Comparison of ENCODE assay signal across 8 cellular contexts in the genomic region with DNA sequence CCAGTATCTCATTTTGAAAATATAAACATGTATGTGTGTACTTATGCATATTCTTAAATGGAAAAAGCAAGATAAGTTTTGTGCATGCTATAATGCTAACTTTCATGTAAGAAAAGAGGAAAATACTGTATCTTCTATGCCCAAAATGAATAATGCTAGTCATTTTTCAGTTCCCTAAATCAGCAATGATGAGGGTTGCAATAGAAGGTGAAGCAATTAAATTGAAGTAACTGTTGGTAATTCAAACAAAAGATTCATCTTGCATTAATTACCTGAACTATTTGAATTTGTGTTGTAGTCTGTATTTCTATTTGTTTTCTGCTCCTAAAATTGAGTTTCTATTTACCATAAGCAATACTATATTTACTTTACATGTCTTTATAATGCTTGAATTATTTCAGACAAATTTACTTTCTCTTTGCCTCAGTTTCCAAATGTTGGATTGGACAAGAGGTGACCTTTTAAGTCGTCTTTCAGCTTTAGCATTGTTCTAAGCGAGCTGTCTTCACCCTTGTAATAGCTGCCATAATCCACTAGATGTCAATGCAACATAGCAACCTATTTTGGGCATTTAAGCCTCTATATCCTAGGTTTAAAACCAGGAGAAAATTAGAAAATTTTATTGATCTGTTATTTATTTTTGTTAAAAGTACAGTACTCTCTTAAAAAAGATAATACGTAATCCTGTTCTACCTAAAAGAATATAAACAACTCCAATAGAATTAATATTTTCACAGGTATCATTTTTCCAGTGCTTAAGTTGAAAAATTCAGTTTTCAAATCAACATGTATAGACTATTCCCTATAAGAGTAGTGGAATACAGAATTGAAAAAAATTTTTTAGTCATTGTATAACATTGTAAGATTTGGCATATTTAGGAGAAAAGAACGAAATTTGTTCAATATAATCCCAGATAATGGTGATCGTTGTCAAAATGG. TPM values are rescaled to one million over a fixed set of nuclear protein-coding genes. Genes with fewer than 3 reads are reported as not detected.
DNase-seq lines count a peak whose midpoint lies in the region; ATAC-seq, FAIRE-seq and TF ChIP-seq lines count a peak whose summit lies in the region.

No MANE protein-coding gene starts in this region.

- peak; percentile 82 for FAIRE-seq in RCC 7860 (lab: Jason Lieb, UNC)

- no peak for ATAC-seq in HG03342 (IDR thresholded peaks at IDR 0.05; ENCODE audit: unreplicated experiment)

- peak; percentile 64 for DNase-seq in activated CD4-positive, alpha-beta T cell treated with anti-CD3 and anti-CD28 coated beads, Interleukin-2, amount 10 ng/mL, durations not matched to agents 24 days and 14 days
- DNase-seq in activated CD4-positive, alpha-beta T cell treated with anti-CD3 and anti-CD28 coated beads, Interleukin-2, amount 50 U/mL, for 48 hours, result no peak
- DNase-seq in HS-27A (ENCODE audit: low read depth) (peak; percentile 30), RCC 7860 (ENCODE audit: low spot score) (peak; percentile 49), endothelial cell (ENCODE audit: low spot score) (no peak), myocyte (ENCODE audit: low read depth) (peak; percentile 68)
- no peak for DNase-seq in activated CD8-positive, alpha-beta memory T cell treated with anti-CD3 and anti-CD28 coated beads, Interleukin-2, amount 50 U/mL, for 48 hours

- intact Hi-C loops in activated CD4-positive, alpha-beta T cell treated with anti-CD3 and anti-CD28 coated beads, Interleukin-2, amount 10 ng/mL, durations not matched to agents 24 days and 14 days (cut with micrococcal nuclease), result loop anchor here (1.0 to 5.0 kb wide), 4 partner anchors 43 to 731 kb away; no protein-coding TSS in a partner anchor

- no peaks in the 10 kb centered on the region for H3K36me3 Mint-ChIP-seq in activated CD4-positive, alpha-beta T cell treated with anti-CD3 and anti-CD28 coated beads, Interleukin-2, amount 10 ng/mL, durations not matched to agents 24 days and 14 days (ENCODE audit: low read depth)
- H3K36me3 Mint-ChIP-seq in endothelial cell (ENCODE audit: low read depth, unreplicated experiment), result no peaks in the 10 kb centered on the region

- peak; percentile 72 for TF ChIP-seq CTCF in endothelial cell (IDR thresholded peaks at IDR 0.05; ENCODE audit: unreplicated experiment)

- H3K9me3 Mint-ChIP-seq in activated CD4-positive, alpha-beta T cell treated with anti-CD3 and anti-CD28 coated beads, Interleukin-2, amount 10 ng/mL, durations not matched to agents 24 days and 14 days, result no peaks in the 10 kb centered on the region
- no peaks in the 10 kb centered on the region for H3K9me3 Mint-ChIP-seq in endothelial cell (ENCODE audit: unreplicated experiment)

- no peak overlapping the region for H3K27ac Mint-ChIP-seq in activated CD4-positive, alpha-beta T cell treated with anti-CD3 and anti-CD28 coated beads, Interleukin-2, amount 10 ng/mL, durations not matched to agents 24 days and 14 days
- H3K27ac Mint-ChIP-seq in endothelial cell (ENCODE audit: unreplicated experiment), result no peak overlapping the region

- peaks cover 27% of the 10 kb centered on the region for H3K27me3 Mint-ChIP-seq in activated CD4-positive, alpha-beta T cell treated with anti-CD3 and anti-CD28 coated beads, Interleukin-2, amount 10 ng/mL, durations not matched to agents 24 days and 14 days
- H3K27me3 Mint-ChIP-seq in endothelial cell (ENCODE audit: unreplicated experiment), result peaks cover 4% of the 10 kb centered on the region

- peaks cover 2% of the 10 kb centered on the region for H3K4me1 Mint-ChIP-seq in activated CD4-positive, alpha-beta T cell treated with anti-CD3 and anti-CD28 coated beads, Interleukin-2, amount 10 ng/mL, durations not matched to agents 24 days and 14 days
- no peaks in the 10 kb centered on the region for H3K4me1 Mint-ChIP-seq in endothelial cell (ENCODE audit: unreplicated experiment)

- H3K4me3 Mint-ChIP-seq in activated CD4-positive, alpha-beta T cell treated with anti-CD3 and anti-CD28 coated beads, Interleukin-2, amount 10 ng/mL, durations not matched to agents 24 days and 14 days, result no peak overlapping the region
- no peak overlapping the region for H3K4me3 Mint-ChIP-seq in endothelial cell (ENCODE audit: unreplicated experiment)

RNA-seq across cellular contexts. Expression of a gene that starts 52.3 kb away (rescaled TPM):
- total RNA-seq in activated CD4-positive, alpha-beta T cell treated with anti-CD3 and anti-CD28 coated beads, Interleukin-2, amount 10 ng/mL, durations not matched to agents 24 days and 14 days, result 13.9 and 14.4 TPM in 2 replicates
- total RNA-seq in endothelial cell (ENCODE audit: unreplicated experiment) (58.3 TPM), myocyte (38.8 and 45.4 TPM in 2 replicates)
- polyA plus RNA-seq in myocyte (2012), result 23.7 TPM

Comparison
In these comparisons a context has a peak if more than half of its experiments do, and no peak if none do; other contexts are left out.
1. DNase-seq: peak in activated CD4-positive, alpha-beta T cell treated with anti-CD3 and anti-CD28 coated beads, Interleukin-2, amount 10 ng/mL, durations not matched to agents 24 days and 14 days (single experiment), HS-27A (single experiment), RCC 7860 (single experiment) and myocyte (single experiment); none in activated CD4-positive, alpha-beta T cell treated with anti-CD3 and anti-CD28 coated beads, Interleukin-2, amount 50 U/mL, for 48 hours (0 of 2), endothelial cell (single experiment) and activated CD8-positive, alpha-beta memory T cell treated with anti-CD3 and anti-CD28 coated beads, Interleukin-2, amount 50 U/mL, for 48 hours (single experiment).